In the genomic region with DNA sequence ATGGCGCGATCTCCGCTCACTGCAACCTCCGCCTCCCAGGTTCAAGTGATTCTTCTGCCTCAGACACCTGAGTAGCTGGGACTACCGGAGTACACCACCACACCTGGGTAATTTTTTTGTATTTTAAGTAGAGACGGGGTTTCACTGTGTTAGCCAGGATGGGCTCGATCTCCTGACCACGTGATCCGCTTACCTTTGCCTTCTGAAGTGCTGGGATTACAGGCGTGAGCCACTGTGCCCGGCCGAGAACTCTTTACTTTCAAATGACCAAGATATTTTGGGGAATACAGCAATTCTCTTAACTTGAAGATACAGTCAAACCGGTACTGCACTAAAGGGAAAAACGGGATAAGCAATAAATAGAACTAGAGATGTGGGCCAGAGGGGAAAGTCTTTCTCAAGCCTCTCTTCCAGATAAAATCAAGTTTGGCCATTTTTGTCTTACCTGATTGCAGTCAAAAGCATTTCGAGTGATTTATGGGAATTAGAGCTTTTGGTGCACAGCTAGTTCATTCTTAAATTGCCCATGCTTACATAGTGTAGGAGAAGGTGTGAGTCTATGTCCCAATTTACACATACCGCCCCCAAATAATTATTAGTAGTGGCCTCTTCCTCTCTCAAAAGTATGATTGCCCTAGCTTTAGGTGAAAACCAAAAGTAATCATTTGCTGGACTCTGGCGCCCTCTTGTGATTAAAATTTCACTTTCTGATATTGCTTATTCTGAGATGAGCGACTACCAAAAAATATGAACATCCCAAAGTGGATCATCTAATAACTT, we compare ENCODE assay signal across 8 cellular contexts. TPM values are rescaled to one million over a fixed set of nuclear protein-coding genes. Genes with fewer than 3 reads are reported as not detected.
DNase-seq lines count a peak whose midpoint lies in the region; ATAC-seq, FAIRE-seq and TF ChIP-seq lines count a peak whose summit lies in the region.

No MANE protein-coding gene starts in this region.

- no peaks in the 10 kb centered on the region for H3K9me3 ChIP-seq in SJCRH30 (replicated peaks)
- no peaks in the 10 kb centered on the region for H3K9me3 ChIP-seq in HepG2 (ENCODE audit: low read length)

- BruUV-seq in HepG2 (replicated peaks; lab: Mats Ljungman, UMichigan) = no TSS peak

- H3K4me3 ChIP-seq in SJCRH30 (no peak overlapping the region), HepG2 (replicated peaks in 1 of 3; ENCODE audit: insufficient read depth in 1 of 3, low read depth in 2 of 3, low read length in 3 of 3) (peak overlapping the region in 2 of 3 experiments; percentile 22 to 30; a peak in 3 of 6 replicates)

- H3K27me3 ChIP-seq in SJCRH30 = no peaks in the 10 kb centered on the region
- no peaks in the 10 kb centered on the region; a peak in 1 of 5 replicates for H3K27me3 ChIP-seq in HepG2 (ENCODE audit: control insufficient read depth in 1 of 2, insufficient read depth in 2 of 2, low read length in 2 of 2)

- H3K4me1 ChIP-seq in SJCRH30 (no peaks in the 10 kb centered on the region), HepG2 (ENCODE audit: insufficient read depth, low read length) (peaks cover 26% of the 10 kb centered on the region)

- no peaks in the 10 kb centered on the region for H3K36me3 ChIP-seq in SJCRH30
- H3K36me3 ChIP-seq in HepG2 (replicated peaks in 1 of 2; ENCODE audit: control insufficient read depth in 1 of 2, insufficient read depth in 2 of 2, low read length in 2 of 2) = no peaks in the 10 kb centered on the region

- intact Hi-C loops in HepG2 (cut with micrococcal nuclease; ENCODE audit: unreplicated experiment) = loop anchor here (1.0 to 5.0 kb wide), 7 partner anchors 52 to 534 kb away; partner anchors contain the start of gene SPP1

- TF ChIP-seq POLR2A in HepG2 (IDR thresholded peaks at IDR 0.05; ENCODE audit: insufficient read depth in 1 of 2, low read depth in 2 of 2, low read length in 2 of 2) = no peak

- peak; percentile 88 for TF ChIP-seq RAD21 in HepG2 (CRISPR knock-in tag; IDR thresholded peaks at IDR 0.05)

- H3K79me2 ChIP-seq in HepG2 (ENCODE audit: insufficient read depth, low read length) = no peaks in the 10 kb centered on the region

- peak; percentile 45 for ATAC-seq in HG03565 (IDR thresholded peaks at IDR 0.05; ENCODE audit: unreplicated experiment)
- peak; percentile 64 for ATAC-seq in HepG2
- ATAC-seq in stimulated activated naive CD8-positive, alpha-beta T cell treated with anti-CD3 and anti-CD28 coated beads, Interleukin-15, Interleukin-2, amounts not matched to agents 100 U/mL and 50 U/mL, for 24 hours = no peak
- no peak for ATAC-seq in HG02973 (IDR thresholded peaks at IDR 0.05; ENCODE audit: unreplicated experiment)

- H3K27ac ChIP-seq in SJCRH30 = no peak overlapping the region
- no peak overlapping the region for H3K27ac ChIP-seq in HepG2 (ENCODE audit: extremely low read length, insufficient read depth, low read length)

- DNase-seq in C1 segment of cervical spinal cord (lab: John Stamatoyannopoulos, UW) (peak in 9 of 14 donors; percentile 1 to 54 (median 9)), SJCRH30 (peak; percentile 39 to 84), HepG2 (ENCODE audit: low spot score) (peak; percentile 52)
- DNase-seq in central memory CD4-positive, alpha-beta T cell = peak; percentile 47
- DNase-seq in stimulated activated naive CD8-positive, alpha-beta T cell treated with anti-CD3 and anti-CD28 coated beads, Interleukin-15, Interleukin-2, amounts not matched to agents 100 U/mL and 50 U/mL, for 24 hours = peak; percentile 51

- no peak overlapping the region for H3K9ac ChIP-seq in HepG2 (ENCODE audit: insufficient read depth, low read depth, low read length)

- POLR2A ChIA-PET in HepG2 (lab: Yijun Ruan, JAX) = interaction anchor here (0.9 kb wide), 1 partner anchor 178 kb away, joined by 4 read pairs; no protein-coding TSS in a partner anchor

- TF ChIP-seq EP300 in HepG2 (IDR thresholded peaks at IDR 0.05; ENCODE audit: low read depth in 2 of 2, low read length in 2 of 2) = no peak
- TF ChIP-seq EP300 in HepG2 (CRISPR knock-in tag; IDR thresholded peaks at IDR 0.05; ENCODE audit: borderline replicate concordance) = no peak

- peak; percentile 47 for FAIRE-seq in HepG2 (lab: Jason Lieb, UNC)

- CTCF ChIA-PET in HepG2 (lab: Yijun Ruan, JAX; ENCODE audit: low intra/inter-chr PET ratio, low total read pairs) = interaction anchor here (0.7 to 2.6 kb wide), 7 partner anchors 153 to 532 kb away, joined by 3 to 62 read pairs (median 4); no protein-coding TSS in a partner anchor

- H4K20me1 ChIP-seq in HepG2 (ENCODE audit: insufficient read depth, low read length) = no peaks in the 10 kb centered on the region

- in situ Hi-C loops in HepG2 (cut with HindIII; ENCODE audit: extremely low pct_ligation_motif_present, low pct_unique_long_range_greater_than_20kb) = loop anchor here (5.0 to 10.0 kb wide), 2 partner anchors 159 to 357 kb away; no protein-coding TSS in a partner anchor

- TF ChIP-seq CTCF in GM12872 (IDR thresholded peaks at IDR 0.05; ENCODE audit: insufficient read depth, low read depth, low read length) (peak; percentile 59; the same call in 2 of the 3 replicates), HepG2 (CRISPR knock-in tag; IDR thresholded peaks at IDR 0.05) (peak; percentile 77)

- 47% methylated on average over 18 of the region's 18 CpGs for WGBS in HepG2 (ENCODE audit: low lambda C conversion rate)

- peak overlapping the region; percentile 50 for H3K4me2 ChIP-seq in HepG2 (ENCODE audit: low read depth, low read length)

- no peak overlapping the region for H2AFZ ChIP-seq in HepG2 (ENCODE audit: low read length)

TF ChIP-seq in HepG2, 621 proteins besides CTCF, POLR2A, EP300 and RAD21 (continues in another document):
- TF ChIP-seq NKX3-1 (CRISPR knock-in tag; IDR thresholded peaks at IDR 0.05) = no peak
- TF ChIP-seq KLF16 (CRISPR knock-in tag; IDR thresholded peaks at IDR 0.05) = no peak
- no peak for TF ChIP-seq PAX8 (CRISPR knock-in tag; IDR thresholded peaks at IDR 0.05; ENCODE audit: borderline replicate concordance)
- no peak for TF ChIP-seq KMT2B (CRISPR knock-in tag; IDR thresholded peaks at IDR 0.05)
- no peak for TF ChIP-seq ZNF713 (CRISPR knock-in tag; IDR thresholded peaks at IDR 0.05)
- TF ChIP-seq ATF1 (CRISPR knock-in tag; IDR thresholded peaks at IDR 0.05) = 0 out of 2 replicates have a peak, but pooled peaks have one; percentile 17
- TF ChIP-seq BATF2 (CRISPR knock-in tag; IDR thresholded peaks at IDR 0.05) = no peak
- TF ChIP-seq, protein P1, sequence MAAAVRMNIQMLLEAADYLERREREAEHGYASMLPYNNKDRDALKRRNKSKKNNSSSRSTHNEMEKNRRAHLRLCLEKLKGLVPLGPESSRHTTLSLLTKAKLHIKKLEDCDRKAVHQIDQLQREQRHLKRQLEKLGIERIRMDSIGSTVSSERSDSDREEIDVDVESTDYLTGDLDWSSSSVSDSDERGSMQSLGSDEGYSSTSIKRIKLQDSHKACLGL (CRISPR knock-in tag; IDR thresholded peaks at IDR 0.05) = no peak
- no peak for TF ChIP-seq ZNF879 (CRISPR knock-in tag; IDR thresholded peaks at IDR 0.05)
- no peak for TF ChIP-seq ZMAT3 (CRISPR knock-in tag; conservative IDR thresholded peaks at IDR 0.05)
- no peak for TF ChIP-seq FOXC1 (CRISPR knock-in tag; IDR thresholded peaks at IDR 0.05; ENCODE audit: borderline replicate concordance)
- no peak for TF ChIP-seq FOXK2 (IDR thresholded peaks at IDR 0.05)
- no peak for TF ChIP-seq TCF12 (IDR thresholded peaks at IDR 0.05)
- no peak for TF ChIP-seq TCF12 (CRISPR knock-in tag; IDR thresholded peaks at IDR 0.05)

RNA-seq across cellular contexts. Expression of gene ABCG2, which starts 53.2 kb away (rescaled TPM):
- total RNA-seq in SJCRH30 (2014; rRNA removed; shearing (Covaris generic)) = 0.12 and 0.35 TPM in 2 replicates
- total RNA-seq in HepG2 (2016; rRNA removed; fragmentation: Illumina TruSeq; extraction: Trizol) = 13.2 and 15.7 TPM in 2 replicates
- total RNA-seq in HepG2 (2016; cell fraction: cytosol; rRNA removed; fragmentation: Illumina TruSeq; extraction: Trizol; ENCODE audit: low read depth) = 7.0 and 9.3 TPM in 2 replicates
- total RNA-seq in HepG2 (2016; cell fraction: insoluble cytoplasmic fraction; rRNA removed; fragmentation: Illumina TruSeq; extraction: Trizol) = 11.3 and 14.3 TPM in 2 replicates
- 8.6 and 9.3 TPM in 2 replicates for total RNA-seq in HepG2 (2016; cell fraction: membrane; rRNA removed; fragmentation: Illumina TruSeq; extraction: Trizol)
- total RNA-seq in HepG2 (2016; cell fraction: nucleus; rRNA removed; fragmentation: Illumina TruSeq; extraction: Trizol) = 9.2 and 11.9 TPM in 2 replicates
- polyA plus RNA-seq in HepG2 (2011; rRNA removed) = 7.4 and 10.0 TPM in 2 replicates
- polyA plus RNA-seq in HepG2 (2011; cell fraction: cytosol; rRNA removed) = 6.8 TPM in 2 replicates
- polyA plus RNA-seq in HepG2 (2011; cell fraction: nucleus; rRNA removed) = 2.7 and 2.9 TPM in 2 replicates
- polyA plus RNA-seq in HepG2 (2012) = 8.1 and 8.6 TPM in 2 replicates
- polyA plus RNA-seq in HepG2 (2016; cell fraction: cytosol; fragmentation: Illumina TruSeq; extraction: Trizol; ENCODE audit: low read depth) = 2.6 and 2.9 TPM in 2 replicates
- polyA plus RNA-seq in HepG2 (2016; cell fraction: insoluble cytoplasmic fraction; fragmentation: Illumina TruSeq; extraction: Trizol; ENCODE audit: low read depth) = 6.5 and 8.8 TPM in 2 replicates
- 3.4 and 3.6 TPM in 2 replicates for polyA plus RNA-seq in HepG2 (2016; cell fraction: membrane; fragmentation: Illumina TruSeq; extraction: Trizol; ENCODE audit: low read depth)
- 7.0 and 10.3 TPM in 2 replicates for polyA plus RNA-seq in HepG2 (2016; cell fraction: nucleus; fragmentation: Illumina TruSeq; extraction: Trizol; ENCODE audit: insufficient read depth, low read depth)
- 6.0 and 8.6 TPM in 2 replicates for polyA minus RNA-seq in HepG2 (2011; rRNA and poly(A)+ RNA removed; ENCODE audit: low replicate concordance)
- polyA minus RNA-seq in HepG2 (2011; cell fraction: cytosol; rRNA and poly(A)+ RNA removed) = 8.2 and 9.8 TPM in 2 replicates
- 7.9 and 9.6 TPM in 2 replicates for polyA minus RNA-seq in HepG2 (2011; cell fraction: nucleus; rRNA and poly(A)+ RNA removed)

Comparison
In these comparisons a context has a peak if more than half of its experiments do, and no peak if none do; other contexts are left out.
1. DNase-seq: peak in every context shown above with its lines; median percentile 62 in SJCRH30; 52 in HepG2; 51 in stimulated activated naive CD8-positive, alpha-beta T cell treated with anti-CD3 and anti-CD28 coated beads, Interleukin-15, Interleukin-2, amounts not matched to agents 100 U/mL and 50 U/mL, for 24 hours; 47 in central memory CD4-positive, alpha-beta T cell; 9 in C1 segment of cervical spinal cord.
2. ATAC-seq: peak in HG03565 (single experiment) and HepG2 (single experiment); none in stimulated activated naive CD8-positive, alpha-beta T cell treated with anti-CD3 and anti-CD28 coated beads, Interleukin-15, Interleukin-2, amounts not matched to agents 100 U/mL and 50 U/mL, for 24 hours (single experiment) and HG02973 (single experiment).